In the genomic region with DNA sequence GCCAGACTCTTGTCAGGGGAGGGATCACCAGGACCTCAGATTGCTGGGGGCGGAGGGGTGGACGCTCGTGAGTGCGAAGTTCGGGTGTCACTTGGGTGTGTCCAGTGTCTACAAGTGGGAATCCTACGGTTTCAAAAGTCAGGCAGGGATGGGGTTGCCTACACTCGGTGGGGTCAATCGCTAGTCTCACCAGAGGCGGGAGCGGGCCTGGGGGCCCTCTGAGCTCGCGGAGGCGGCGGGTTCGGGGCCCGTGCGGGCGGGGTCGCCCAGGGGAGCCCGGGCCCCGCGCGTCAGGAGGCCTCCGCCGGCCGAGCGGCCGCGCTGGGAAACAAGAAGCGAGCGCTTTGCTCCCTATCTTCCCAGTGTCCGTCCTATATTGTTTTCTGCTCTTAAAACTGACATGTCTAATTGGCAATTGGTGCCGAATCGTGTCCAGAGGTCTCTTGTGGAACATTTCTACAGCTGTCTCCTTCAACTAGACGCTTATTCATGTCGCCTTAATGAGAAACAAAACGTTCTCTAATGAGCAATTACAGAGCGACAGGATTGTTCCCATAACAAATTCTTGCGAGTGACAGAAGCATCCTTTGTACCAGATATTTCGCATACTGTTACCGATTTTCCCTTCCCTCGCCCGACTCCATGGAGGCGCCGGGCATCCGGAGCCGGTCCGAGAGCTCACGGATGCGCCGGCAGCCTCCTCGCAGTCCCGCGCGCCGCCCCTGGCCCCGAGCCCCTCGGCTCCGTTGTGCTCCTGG, we compare ENCODE assay signal across 14 cellular contexts. TPM values are rescaled to one million over a fixed set of nuclear protein-coding genes. Genes with fewer than 3 reads are reported as not detected.
DNase-seq lines count a peak whose midpoint lies in the region; ATAC-seq and TF ChIP-seq lines count a peak whose summit lies in the region.
"Had no signal": no experiment of that assay in that cellular context is flagged by ENCODE, and none has a peak within 500 bp of the region (broad histone marks: within the 10 kb centered on the region; RNA-seq: fewer than 3 reads in every experiment).

No MANE protein-coding gene starts in this region.

- no peak overlapping the region for H3K27ac ChIP-seq in SK-N-SH (ENCODE audit: low read depth in 2 of 2, low read length in 1 of 2)
- H3K27ac ChIP-seq in hepatocyte = no peak overlapping the region
- no peak overlapping the region for H3K27ac ChIP-seq in skeletal muscle tissue (ENCODE audit: low read depth, low read length)
- no peak overlapping the region for H3K27ac ChIP-seq in gastroesophageal sphincter
- H3K27ac ChIP-seq: A549, body of pancreas, left lung, uterus had no signal

- H4K20me1 ChIP-seq in SK-N-SH (ENCODE audit: insufficient read depth) (no peaks in the 10 kb centered on the region), hepatocyte (ENCODE audit: insufficient read depth, poor library complexity, severe bottlenecking) (no peaks in the 10 kb centered on the region)

- H3K4me1 ChIP-seq in SK-N-SH (ENCODE audit: control insufficient read depth in 1 of 2, insufficient read depth in 2 of 2, low read depth in 1 of 2, low read length in 1 of 2) = peaks cover 0 to 3% of the 10 kb centered on the region in 2 experiments; a peak in 1 of 4 replicates
- H3K4me1 ChIP-seq in hepatocyte (ENCODE audit: insufficient read depth) = peaks cover 12% of the 10 kb centered on the region
- H3K4me1 ChIP-seq in skeletal muscle tissue (ENCODE audit: control insufficient read depth in 3 of 3, insufficient read depth in 3 of 3, low read length in 3 of 3) = peaks cover 13 to 21% (median 14%) of the 10 kb centered on the region in 3 donors
- H3K4me1 ChIP-seq in gastroesophageal sphincter = peaks cover 0 to 32% (median 14%) of the 10 kb centered on the region in 3 donors
- H3K4me1 ChIP-seq: A549 had no signal

- H3K27me3 Mint-ChIP-seq in activated T-cell treated with anti-CD3 and anti-CD28 coated beads, Interleukin-2, amount 50 U/mL, for 72 hours (ENCODE audit: low read depth) = peaks cover 95% of the 10 kb centered on the region

- H3K9me3 ChIP-seq in SK-N-SH = no peaks in the 10 kb centered on the region
- no peaks in the 10 kb centered on the region for H3K9me3 ChIP-seq in hepatocyte (ENCODE audit: low read depth)
- no peaks in the 10 kb centered on the region for H3K9me3 ChIP-seq in skeletal muscle tissue (ENCODE audit: control insufficient read depth in 3 of 3, low read length in 3 of 3)
- H3K9me3 ChIP-seq in gastroesophageal sphincter = no peaks in the 10 kb centered on the region
- H3K9me3 ChIP-seq: A549, body of pancreas, left lung, uterus had no signal

- DNase-seq in activated T-cell treated with anti-CD3 and anti-CD28 coated beads, Interleukin-2, amount 50 U/mL, for 72 hours = peak in 1 of 2 donors; percentile 4
- DNase-seq in activated T-cell treated with anti-CD3 and anti-CD28 coated beads for 4 hours (no peak), SK-N-SH (peak; percentile 41), hepatocyte (ENCODE audit: low spot score) (no peak), NCI-H2029 treated with DMSO at 0.1 percent for 48 hours (lab: John Stamatoyannopoulos, UW) (no peak)
- no peak for DNase-seq in activated CD4-positive, alpha-beta T cell treated with anti-CD3 and anti-CD28 coated beads, Interleukin-2, amount 50 U/mL, for 4 hours
- DNase-seq: body of pancreas, NCI-H82, uterus had no signal

- H3K4me3 ChIP-seq in SK-N-SH (ENCODE audit: low read depth in 2 of 2, low read length in 1 of 2) (no peak overlapping the region; a peak in 2 of 4 replicates), hepatocyte (no peak overlapping the region), skeletal muscle tissue (ENCODE audit: low read length in 3 of 3) (peak overlapping the region in 2 of 3 donors; percentile 35 to 36), gastroesophageal sphincter (peak overlapping the region in 1 of 2 donors; percentile 26)
- H3K4me3 ChIP-seq: A549, body of pancreas, left lung, uterus had no signal

- peaks cover 85% of the 10 kb centered on the region for H3K27me3 ChIP-seq in SK-N-SH (ENCODE audit: insufficient read depth)
- peaks cover 99% of the 10 kb centered on the region for H3K27me3 ChIP-seq in hepatocyte
- peaks cover 73 to 81% (median 76%) of the 10 kb centered on the region in 3 donors for H3K27me3 ChIP-seq in skeletal muscle tissue (ENCODE audit: control insufficient read depth in 3 of 3, insufficient read depth in 3 of 3, low read length in 3 of 3)
- peaks cover 81% of the 10 kb centered on the region for H3K27me3 ChIP-seq in gastroesophageal sphincter

- 21% methylated on average over 46 of the region's 59 CpGs for WGBS in SK-N-SH (ENCODE audit: low lambda C conversion rate)
- WGBS in hepatocyte (ENCODE audit: low lambda C conversion rate, missing lambda C conversion rate) = 4% methylated on average over 52 of the region's 59 CpGs
- 5 to 10% methylated on average over 11 to 44 of the region's 59 CpGs for WGBS in gastroesophageal sphincter (ENCODE audit: low coverage in 1 of 2), 2 donors

- TF ChIP-seq POLR2A in gastroesophageal sphincter (IDR thresholded peaks at IDR 0.05) = no peak

- peaks cover 4% of the 10 kb centered on the region for H3F3A ChIP-seq in SK-N-SH (replicated peaks; ENCODE audit: insufficient read depth)

- no peak overlapping the region for H2AFZ ChIP-seq in SK-N-SH (ENCODE audit: low read depth)
- peak overlapping the region; percentile 52 for H2AFZ ChIP-seq in hepatocyte

- H3K4me1 Mint-ChIP-seq in activated T-cell treated with anti-CD3 and anti-CD28 coated beads, Interleukin-2, amount 50 U/mL, for 72 hours (ENCODE audit: low read depth) = peaks cover 54% of the 10 kb centered on the region

- TF ChIP-seq CTCF in SK-N-SH (IDR thresholded peaks at IDR 0.05) (no peak), hepatocyte (IDR thresholded peaks at IDR 0.05; ENCODE audit: poor library complexity) (no peak), gastroesophageal sphincter (IDR thresholded peaks at IDR 0.05) (no peak)

- peak overlapping the region; percentile 45 to 69 for H3K4me3 Mint-ChIP-seq in activated T-cell treated with anti-CD3 and anti-CD28 coated beads, Interleukin-2, amount 50 U/mL, for 72 hours

- H3K79me2 ChIP-seq in SK-N-SH (ENCODE audit: insufficient read depth) (no peaks in the 10 kb centered on the region), hepatocyte (no peaks in the 10 kb centered on the region)

- H3K4me2 ChIP-seq in SK-N-SH = peak overlapping the region; percentile 63; the same call in 1 of the 2 replicates
- H3K4me2 ChIP-seq in hepatocyte = peak overlapping the region; percentile 68
- H3K4me2 ChIP-seq: A549 had no signal

- H3K9me3 Mint-ChIP-seq in activated T-cell treated with anti-CD3 and anti-CD28 coated beads, Interleukin-2, amount 50 U/mL, for 72 hours = peaks cover 0 to 1% of the 10 kb centered on the region in 2 donors

- H3K9ac ChIP-seq in SK-N-SH = no peak overlapping the region
- H3K9ac ChIP-seq in skeletal muscle tissue (ENCODE audit: low read depth in 1 of 3, low read length in 3 of 3) = no peak overlapping the region

- no peak for TF ChIP-seq EP300 in SK-N-SH (IDR thresholded peaks at IDR 0.05; ENCODE audit: borderline replicate concordance in 1 of 2, low read depth in 1 of 2, low read length in 1 of 2)
- TF ChIP-seq EP300 in gastroesophageal sphincter (IDR thresholded peaks at IDR 0.05) = no peak

- no peaks in the 10 kb centered on the region for H3K9me2 ChIP-seq in SK-N-SH
- H3K9me2 ChIP-seq in hepatocyte (replicated peaks; ENCODE audit: insufficient read depth) = no peaks in the 10 kb centered on the region

- TF ChIP-seq RAD21 in SK-N-SH (IDR thresholded peaks at IDR 0.05; ENCODE audit: low read length) = no peak

- peak in 1 of 2 donors; percentile 5 for ATAC-seq in activated T-cell treated with anti-CD3 and anti-CD28 coated beads, Interleukin-2, amount 50 U/mL, for 72 hours (replicated peaks in 1 of 2)
- no peak for ATAC-seq in gastroesophageal sphincter
- ATAC-seq: A549, left lung had no signal

- no peaks in the 10 kb centered on the region for H3K36me3 ChIP-seq in SK-N-SH (replicated peaks in 1 of 2; ENCODE audit: control insufficient read depth in 1 of 2, insufficient read depth in 2 of 2, low read length in 1 of 2)
- no peaks in the 10 kb centered on the region for H3K36me3 ChIP-seq in hepatocyte (replicated peaks; ENCODE audit: insufficient read depth, low read depth)
- H3K36me3 ChIP-seq in skeletal muscle tissue (ENCODE audit: control insufficient read depth in 3 of 3, insufficient read depth in 3 of 3, low read length in 3 of 3) = no peaks in the 10 kb centered on the region
- no peaks in the 10 kb centered on the region for H3K36me3 ChIP-seq in gastroesophageal sphincter
- H3K36me3 ChIP-seq: left lung, uterus had no signal

- POLR2A ChIA-PET in SK-N-SH (lab: Yijun Ruan, JAX) = interaction anchor here (1.3 kb wide), 1 partner anchor 11 kb away, joined by 3 read pairs; no protein-coding TSS in a partner anchor

- CTCF ChIA-PET in SK-N-SH (lab: Yijun Ruan, JAX) = interaction anchor here (0.9 to 1.9 kb wide), 8 partner anchors 11 to 401 kb away, joined by 3 to 10 read pairs (median 5); no protein-coding TSS in a partner anchor

- H3K36me3 Mint-ChIP-seq in activated T-cell treated with anti-CD3 and anti-CD28 coated beads, Interleukin-2, amount 50 U/mL, for 72 hours (ENCODE audit: insufficient read depth in 2 of 2) = peaks cover 10 to 12% of the 10 kb centered on the region in 2 donors

- H3K27ac Mint-ChIP-seq in activated T-cell treated with anti-CD3 and anti-CD28 coated beads, Interleukin-2, amount 50 U/mL, for 72 hours = no peak overlapping the region

TF ChIP-seq in SK-N-SH, 30 proteins besides CTCF, POLR2A, EP300 and RAD21:
- TF ChIP-seq GATA2 (CRISPR knock-in tag; IDR thresholded peaks at IDR 0.05) = no peak
- peak; percentile 85 for TF ChIP-seq EZH2phosphoT487 (IDR thresholded peaks at IDR 0.05; ENCODE audit: borderline replicate concordance, low read depth)

RNA-seq across cellular contexts. Expression of a gene that starts 11.9 kb away (rescaled TPM):
- total RNA-seq in activated T-cell treated with anti-CD3 and anti-CD28 coated beads, Interleukin-2, amount 50 U/mL, for 72 hours = under 1 TPM; 0.46 to 0.76 TPM
- polyA plus RNA-seq in SK-N-SH (2012; rRNA removed) = not detected in 2 replicates
- polyA plus RNA-seq in SK-N-SH (2012; cell fraction: cytosol; rRNA removed) = not detected in 2 replicates
- polyA plus RNA-seq in SK-N-SH (2012; cell fraction: nucleus; rRNA removed) = not detected in 2 replicates
- 0.12 and 0.70 TPM in 2 replicates for total RNA-seq in hepatocyte
- polyA plus RNA-seq in hepatocyte = 0.21 TPM in 1 of 2 replicates, not detected in the other
- total RNA-seq in skeletal muscle tissue = not detected
- 1 to 10 TPM in 1 of 4 donors, under 1 TPM in 3; 0.08 to 1.1 (median 0.55) TPM for total RNA-seq in gastroesophageal sphincter
- total RNA-seq: left lung, posterior vena cava had no signal

Comparison
In these comparisons a context has a peak if more than half of its experiments do, and no peak if none do; other contexts are left out.
1. H3K4me3 ChIP-seq: peak in skeletal muscle tissue (2 of 3); none in SK-N-SH (0 of 2) and hepatocyte (single experiment).